In genomic region chr1:19251305-19252196, GRCh38 we compare ENCODE assay signal across 1 cellular context.
TF ChIP-seq lines count a peak whose summit lies in the region.

Gene EMC1 (minus strand): TSS chr1:19251524. CDS start chr1:19251509, 15 bp downstream.
Gene MRTO4 (plus strand): TSS chr1:19251805. CDS start chr1:19251836, 31 bp downstream.

TF ChIP-seq in HepG2, 621 proteins besides CTCF, POLR2A, EP300 and RAD21 (continued from another document and continues in another):
- TF ChIP-seq BCLAF1 (IDR thresholded peaks at IDR 0.05) (no peak), SALL2 (CRISPR knock-in tag; IDR thresholded peaks at IDR 0.05) (no peak; the same call in 1 of the 2 replicates), PHB2 (IDR thresholded peaks at IDR 0.05; ENCODE audit: partially characterized antibody) (no peak), PHF21A (CRISPR knock-in tag; IDR thresholded peaks at IDR 0.05) (peak; percentile 55), ATF7 (IDR thresholded peaks at IDR 0.05) (no peak), ATF7 (CRISPR knock-in tag; IDR thresholded peaks at IDR 0.05) (0 out of 2 replicates have a peak, but pooled peaks have one; percentile 55), ZNF83 (CRISPR knock-in tag; IDR thresholded peaks at IDR 0.05; ENCODE audit: borderline replicate concordance) (peak; percentile 74; the same call in 1 of the 2 replicates), SPEN (CRISPR knock-in tag; IDR thresholded peaks at IDR 0.05; ENCODE audit: low read depth) (peak; percentile 96), ZNF124 (CRISPR knock-in tag; IDR thresholded peaks at IDR 0.05) (peak; percentile 39; the same call in 1 of the 2 replicates), ZNF563 (CRISPR knock-in tag; IDR thresholded peaks at IDR 0.05) (peak; percentile 95), ZNF614 (CRISPR knock-in tag; IDR thresholded peaks at IDR 0.05; ENCODE audit: borderline replicate concordance) (peak; percentile 55), KAT8 (CRISPR knock-in tag; IDR thresholded peaks at IDR 0.05) (peak; percentile 96), HDAC1 (CRISPR knock-in tag; IDR thresholded peaks at IDR 0.05) (peak; percentile 98), ZNF234 (CRISPR knock-in tag; conservative IDR thresholded peaks at IDR 0.05) (no peak), NR2F1 (CRISPR knock-in tag; IDR thresholded peaks at IDR 0.05) (0 out of 4 replicates have a peak, but pooled peaks of 1 of the 2 experiments have one; percentile 20), ZNF709 (CRISPR knock-in tag; IDR thresholded peaks at IDR 0.05) (peak; percentile 90), ARNTL (CRISPR knock-in tag; IDR thresholded peaks at IDR 0.05) (peak; percentile 95), RBM39 (IDR thresholded peaks at IDR 0.05; ENCODE audit: low read depth, low read length, poor library complexity, severe bottlenecking) (peak; percentile 99), HCFC1 (IDR thresholded peaks at IDR 0.05; ENCODE audit: low read depth, low read length) (peak; percentile 36; the same call in 1 of the 2 replicates), E2F1 (CRISPR knock-in tag; IDR thresholded peaks at IDR 0.05) (peak; percentile 32; the same call in 1 of the 2 replicates), ZNF253 (CRISPR knock-in tag; IDR thresholded peaks at IDR 0.05; ENCODE audit: borderline replicate concordance) (no peak), ZSCAN30 (CRISPR knock-in tag; IDR thresholded peaks at IDR 0.05) (no peak), RBAK (CRISPR knock-in tag; IDR thresholded peaks at IDR 0.05) (no peak), ZNF101 (CRISPR knock-in tag; IDR thresholded peaks at IDR 0.05; ENCODE audit: borderline replicate concordance, low read depth) (no peak), KDM1A (CRISPR knock-in tag; IDR thresholded peaks at IDR 0.05) (no peak), ZNF841 (CRISPR knock-in tag; IDR thresholded peaks at IDR 0.05; ENCODE audit: borderline replicate concordance) (no peak), MTA3 (CRISPR knock-in tag; IDR thresholded peaks at IDR 0.05) (no peak), ZNF577 (CRISPR knock-in tag; IDR thresholded peaks at IDR 0.05; ENCODE audit: borderline replicate concordance, low read depth) (no peak), ARNT (IDR thresholded peaks at IDR 0.05) (no peak), SNAPC5 (CRISPR knock-in tag; IDR thresholded peaks at IDR 0.05; ENCODE audit: borderline replicate concordance) (no peak), SMARCE1 (IDR thresholded peaks at IDR 0.05; ENCODE audit: borderline replicate concordance) (no peak), NRL (CRISPR knock-in tag; IDR thresholded peaks at IDR 0.05; ENCODE audit: borderline replicate concordance) (peak; percentile 91), SOX5 (CRISPR knock-in tag; IDR thresholded peaks at IDR 0.05; ENCODE audit: borderline replicate concordance) (peak; percentile 48), POGK (CRISPR knock-in tag; conservative IDR thresholded peaks at IDR 0.05) (peak; percentile 79; the same call in 1 of the 2 replicates)
- TF ChIP-seq, protein P1, sequence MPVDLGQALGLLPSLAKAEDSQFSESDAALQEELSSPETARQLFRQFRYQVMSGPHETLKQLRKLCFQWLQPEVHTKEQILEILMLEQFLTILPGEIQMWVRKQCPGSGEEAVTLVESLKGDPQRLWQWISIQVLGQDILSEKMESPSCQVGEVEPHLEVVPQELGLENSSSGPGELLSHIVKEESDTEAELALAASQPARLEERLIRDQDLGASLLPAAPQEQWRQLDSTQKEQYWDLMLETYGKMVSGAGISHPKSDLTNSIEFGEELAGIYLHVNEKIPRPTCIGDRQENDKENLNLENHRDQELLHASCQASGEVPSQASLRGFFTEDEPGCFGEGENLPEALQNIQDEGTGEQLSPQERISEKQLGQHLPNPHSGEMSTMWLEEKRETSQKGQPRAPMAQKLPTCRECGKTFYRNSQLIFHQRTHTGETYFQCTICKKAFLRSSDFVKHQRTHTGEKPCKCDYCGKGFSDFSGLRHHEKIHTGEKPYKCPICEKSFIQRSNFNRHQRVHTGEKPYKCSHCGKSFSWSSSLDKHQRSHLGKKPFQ (CRISPR knock-in tag; IDR thresholded peaks at IDR 0.05; ENCODE audit: insufficient replicate concordance), result peak; percentile 81
- TF ChIP-seq, protein P2, sequence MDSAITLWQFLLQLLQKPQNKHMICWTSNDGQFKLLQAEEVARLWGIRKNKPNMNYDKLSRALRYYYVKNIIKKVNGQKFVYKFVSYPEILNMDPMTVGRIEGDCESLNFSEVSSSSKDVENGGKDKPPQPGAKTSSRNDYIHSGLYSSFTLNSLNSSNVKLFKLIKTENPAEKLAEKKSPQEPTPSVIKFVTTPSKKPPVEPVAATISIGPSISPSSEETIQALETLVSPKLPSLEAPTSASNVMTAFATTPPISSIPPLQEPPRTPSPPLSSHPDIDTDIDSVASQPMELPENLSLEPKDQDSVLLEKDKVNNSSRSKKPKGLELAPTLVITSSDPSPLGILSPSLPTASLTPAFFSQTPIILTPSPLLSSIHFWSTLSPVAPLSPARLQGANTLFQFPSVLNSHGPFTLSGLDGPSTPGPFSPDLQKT (CRISPR knock-in tag; IDR thresholded peaks at IDR 0.05; ENCODE audit: borderline replicate concordance), result no peak; the same call in 1 of the 2 replicates
- TF ChIP-seq, protein P3, sequence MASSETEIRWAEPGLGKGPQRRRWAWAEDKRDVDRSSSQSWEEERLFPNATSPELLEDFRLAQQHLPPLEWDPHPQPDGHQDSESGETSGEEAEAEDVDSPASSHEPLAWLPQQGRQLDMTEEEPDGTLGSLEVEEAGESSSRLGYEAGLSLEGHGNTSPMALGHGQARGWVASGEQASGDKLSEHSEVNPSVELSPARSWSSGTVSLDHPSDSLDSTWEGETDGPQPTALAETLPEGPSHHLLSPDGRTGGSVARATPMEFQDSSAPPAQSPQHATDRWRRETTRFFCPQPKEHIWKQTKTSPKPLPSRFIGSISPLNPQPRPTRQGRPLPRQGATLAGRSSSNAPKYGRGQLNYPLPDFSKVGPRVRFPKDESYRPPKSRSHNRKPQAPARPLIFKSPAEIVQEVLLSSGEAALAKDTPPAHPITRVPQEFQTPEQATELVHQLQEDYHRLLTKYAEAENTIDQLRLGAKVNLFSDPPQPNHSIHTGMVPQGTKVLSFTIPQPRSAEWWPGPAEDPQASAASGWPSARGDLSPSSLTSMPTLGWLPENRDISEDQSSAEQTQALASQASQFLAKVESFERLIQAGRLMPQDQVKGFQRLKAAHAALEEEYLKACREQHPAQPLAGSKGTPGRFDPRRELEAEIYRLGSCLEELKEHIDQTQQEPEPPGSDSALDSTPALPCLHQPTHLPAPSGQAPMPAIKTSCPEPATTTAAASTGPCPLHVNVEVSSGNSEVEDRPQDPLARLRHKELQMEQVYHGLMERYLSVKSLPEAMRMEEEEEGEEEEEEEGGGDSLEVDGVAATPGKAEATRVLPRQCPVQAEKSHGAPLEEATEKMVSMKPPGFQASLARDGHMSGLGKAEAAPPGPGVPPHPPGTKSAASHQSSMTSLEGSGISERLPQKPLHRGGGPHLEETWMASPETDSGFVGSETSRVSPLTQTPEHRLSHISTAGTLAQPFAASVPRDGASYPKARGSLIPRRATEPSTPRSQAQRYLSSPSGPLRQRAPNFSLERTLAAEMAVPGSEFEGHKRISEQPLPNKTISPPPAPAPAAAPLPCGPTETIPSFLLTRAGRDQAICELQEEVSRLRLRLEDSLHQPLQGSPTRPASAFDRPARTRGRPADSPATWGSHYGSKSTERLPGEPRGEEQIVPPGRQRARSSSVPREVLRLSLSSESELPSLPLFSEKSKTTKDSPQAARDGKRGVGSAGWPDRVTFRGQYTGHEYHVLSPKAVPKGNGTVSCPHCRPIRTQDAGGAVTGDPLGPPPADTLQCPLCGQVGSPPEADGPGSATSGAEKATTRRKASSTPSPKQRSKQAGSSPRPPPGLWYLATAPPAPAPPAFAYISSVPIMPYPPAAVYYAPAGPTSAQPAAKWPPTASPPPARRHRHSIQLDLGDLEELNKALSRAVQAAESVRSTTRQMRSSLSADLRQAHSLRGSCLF (CRISPR knock-in tag; IDR thresholded peaks at IDR 0.05; ENCODE audit: borderline replicate concordance), result no peak
- TF ChIP-seq, protein P4, sequence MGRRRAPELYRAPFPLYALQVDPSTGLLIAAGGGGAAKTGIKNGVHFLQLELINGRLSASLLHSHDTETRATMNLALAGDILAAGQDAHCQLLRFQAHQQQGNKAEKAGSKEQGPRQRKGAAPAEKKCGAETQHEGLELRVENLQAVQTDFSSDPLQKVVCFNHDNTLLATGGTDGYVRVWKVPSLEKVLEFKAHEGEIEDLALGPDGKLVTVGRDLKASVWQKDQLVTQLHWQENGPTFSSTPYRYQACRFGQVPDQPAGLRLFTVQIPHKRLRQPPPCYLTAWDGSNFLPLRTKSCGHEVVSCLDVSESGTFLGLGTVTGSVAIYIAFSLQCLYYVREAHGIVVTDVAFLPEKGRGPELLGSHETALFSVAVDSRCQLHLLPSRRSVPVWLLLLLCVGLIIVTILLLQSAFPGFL (CRISPR knock-in tag; IDR thresholded peaks at IDR 0.05), result no peak
- TF ChIP-seq, protein P5, sequence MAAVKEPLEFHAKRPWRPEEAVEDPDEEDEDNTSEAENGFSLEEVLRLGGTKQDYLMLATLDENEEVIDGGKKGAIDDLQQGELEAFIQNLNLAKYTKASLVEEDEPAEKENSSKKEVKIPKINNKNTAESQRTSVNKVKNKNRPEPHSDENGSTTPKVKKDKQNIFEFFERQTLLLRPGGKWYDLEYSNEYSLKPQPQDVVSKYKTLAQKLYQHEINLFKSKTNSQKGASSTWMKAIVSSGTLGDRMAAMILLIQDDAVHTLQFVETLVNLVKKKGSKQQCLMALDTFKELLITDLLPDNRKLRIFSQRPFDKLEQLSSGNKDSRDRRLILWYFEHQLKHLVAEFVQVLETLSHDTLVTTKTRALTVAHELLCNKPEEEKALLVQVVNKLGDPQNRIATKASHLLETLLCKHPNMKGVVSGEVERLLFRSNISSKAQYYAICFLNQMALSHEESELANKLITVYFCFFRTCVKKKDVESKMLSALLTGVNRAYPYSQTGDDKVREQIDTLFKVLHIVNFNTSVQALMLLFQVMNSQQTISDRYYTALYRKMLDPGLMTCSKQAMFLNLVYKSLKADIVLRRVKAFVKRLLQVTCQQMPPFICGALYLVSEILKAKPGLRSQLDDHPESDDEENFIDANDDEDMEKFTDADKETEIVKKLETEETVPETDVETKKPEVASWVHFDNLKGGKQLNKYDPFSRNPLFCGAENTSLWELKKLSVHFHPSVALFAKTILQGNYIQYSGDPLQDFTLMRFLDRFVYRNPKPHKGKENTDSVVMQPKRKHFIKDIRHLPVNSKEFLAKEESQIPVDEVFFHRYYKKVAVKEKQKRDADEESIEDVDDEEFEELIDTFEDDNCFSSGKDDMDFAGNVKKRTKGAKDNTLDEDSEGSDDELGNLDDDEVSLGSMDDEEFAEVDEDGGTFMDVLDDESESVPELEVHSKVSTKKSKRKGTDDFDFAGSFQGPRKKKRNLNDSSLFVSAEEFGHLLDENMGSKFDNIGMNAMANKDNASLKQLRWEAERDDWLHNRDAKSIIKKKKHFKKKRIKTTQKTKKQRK (IDR thresholded peaks at IDR 0.05; ENCODE audit: low read length), result no peak
- TF ChIP-seq, protein P6, sequence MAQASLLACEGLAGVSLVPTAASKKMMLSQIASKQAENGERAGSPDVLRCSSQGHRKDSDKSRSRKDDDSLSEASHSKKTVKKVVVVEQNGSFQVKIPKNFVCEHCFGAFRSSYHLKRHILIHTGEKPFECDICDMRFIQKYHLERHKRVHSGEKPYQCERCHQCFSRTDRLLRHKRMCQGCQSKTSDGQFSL (CRISPR knock-in tag; IDR thresholded peaks at IDR 0.05), result no peak
- TF ChIP-seq, protein P7, sequence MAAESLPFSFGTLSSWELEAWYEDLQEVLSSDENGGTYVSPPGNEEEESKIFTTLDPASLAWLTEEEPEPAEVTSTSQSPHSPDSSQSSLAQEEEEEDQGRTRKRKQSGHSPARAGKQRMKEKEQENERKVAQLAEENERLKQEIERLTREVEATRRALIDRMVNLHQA (CRISPR knock-in tag; IDR thresholded peaks at IDR 0.05), result no peak
